ENCODE assay signal across 8 cellular contexts in the genomic region with DNA sequence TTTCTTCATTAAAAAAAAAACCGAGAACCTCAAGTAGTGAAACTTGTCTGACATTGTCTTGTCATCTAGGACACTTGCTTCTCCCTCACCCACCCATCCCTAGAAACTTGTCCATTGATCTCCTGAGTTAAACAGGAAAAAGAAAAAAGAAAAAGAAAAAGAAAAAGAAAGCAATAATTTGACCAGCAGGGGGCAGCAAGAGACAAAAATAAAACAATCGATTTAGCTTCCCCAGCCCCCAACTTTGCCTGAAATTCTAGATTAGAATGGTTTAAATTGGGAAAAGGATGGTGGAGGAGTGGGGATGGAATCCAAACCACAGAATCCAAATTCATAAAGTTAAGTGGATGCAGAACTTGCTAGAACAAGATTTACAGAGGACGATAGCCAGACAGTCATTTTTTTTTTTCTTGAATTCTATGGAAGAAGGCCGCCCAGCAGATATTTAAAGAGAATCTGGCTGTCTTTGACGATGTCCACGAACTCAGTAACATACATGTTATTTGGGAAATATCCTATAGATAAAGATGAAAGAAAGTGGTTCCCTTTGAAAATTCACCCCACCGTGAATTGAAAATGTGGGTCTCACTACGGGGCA.
DNase-seq lines count a peak whose midpoint lies in the region; ATAC-seq and TF ChIP-seq lines count a peak whose summit lies in the region.

No MANE protein-coding gene starts in this region.

- H3K36me3 Mint-ChIP-seq in GM23338 (ENCODE audit: low read depth) = no peaks in the 10 kb centered on the region

- H3K27ac Mint-ChIP-seq in GM23338 = no peak overlapping the region

- H3F3A ChIP-seq in GM23338 (replicated peaks; ENCODE audit: low read depth) = no peaks in the 10 kb centered on the region

- peaks cover 17% of the 10 kb centered on the region; the same call in 1 of the 2 replicates for H3K9me2 ChIP-seq in GM23338 (ENCODE audit: insufficient read depth)

- no peak overlapping the region for H3K4me3 ChIP-seq in GM23338
- no peak overlapping the region for H3K4me3 ChIP-seq in cardiac fibroblast (replicated peaks in 1 of 2; ENCODE audit: low read depth in 2 of 2, low read length in 2 of 2)

- DNase-seq in COLO668 (lab: John Stamatoyannopoulos, UW; ENCODE audit: unreplicated experiment) (peak; percentile 3), GM23338 (ENCODE audit: low spot score) (peak; percentile 80), NCI-H774 (lab: John Stamatoyannopoulos, UW) (peak; percentile 43), cardiac fibroblast (ENCODE audit: low read depth in 2 of 2) (peak; percentile 67 to 69), medulla oblongata (ENCODE audit: extremely low spot score) (peak; percentile 73)

- H3K27ac ChIP-seq in GM23338 (ENCODE audit: low read depth) = no peak overlapping the region

- H3K79me2 ChIP-seq in GM23338 (replicated peaks; ENCODE audit: insufficient read depth) = no peaks in the 10 kb centered on the region

- TF ChIP-seq CTCF in GM23338 (conservative IDR thresholded peaks at IDR 0.05; ENCODE audit: low read depth in 2 of 2) (peak; percentile 62 to 83), cardiac fibroblast (IDR thresholded peaks at IDR 0.05; ENCODE audit: low read depth, low read length) (peak; percentile 32)

- H4K20me1 ChIP-seq in GM23338 (replicated peaks; ENCODE audit: insufficient read depth) = no peaks in the 10 kb centered on the region

- H3K4me2 ChIP-seq in GM23338 = no peak overlapping the region

- no peaks in the 10 kb centered on the region for H3K36me3 ChIP-seq in GM23338 (ENCODE audit: insufficient read depth)

- H2AFZ ChIP-seq in GM23338 = no peak overlapping the region

- H3K9me3 Mint-ChIP-seq in GM23338 = peaks cover 4% of the 10 kb centered on the region; the same call in 2 of the 3 replicates

- H3K4me1 ChIP-seq in GM23338 (ENCODE audit: insufficient read depth) = peaks cover 1% of the 10 kb centered on the region; the same call in 1 of the 2 replicates

- H3K4me3 Mint-ChIP-seq in GM23338 = no peak overlapping the region

- peaks cover 3% of the 10 kb centered on the region for H3K27me3 Mint-ChIP-seq in GM23338 (ENCODE audit: insufficient read depth, low read depth, poor library complexity)

- H3K4me1 Mint-ChIP-seq in GM23338 = peaks cover 12% of the 10 kb centered on the region

- ATAC-seq in GM23338 (no peak; the same call in 2 of the 3 replicates), HG03460 (IDR thresholded peaks at IDR 0.05; ENCODE audit: unreplicated experiment) (no peak), GM18867 (IDR thresholded peaks at IDR 0.05; ENCODE audit: unreplicated experiment) (no peak), HG03571 (IDR thresholded peaks at IDR 0.05; ENCODE audit: unreplicated experiment) (no peak)

- H3K27me3 ChIP-seq in GM23338 (ENCODE audit: insufficient read depth) = no peaks in the 10 kb centered on the region

TF ChIP-seq in GM23338, 12 proteins besides CTCF, POLR2A, EP300 and RAD21:
- no peak for TF ChIP-seq CREB1 (CRISPR knock-in tag; IDR thresholded peaks at IDR 0.05; ENCODE audit: low read depth)
- TF ChIP-seq, protein P1, sequence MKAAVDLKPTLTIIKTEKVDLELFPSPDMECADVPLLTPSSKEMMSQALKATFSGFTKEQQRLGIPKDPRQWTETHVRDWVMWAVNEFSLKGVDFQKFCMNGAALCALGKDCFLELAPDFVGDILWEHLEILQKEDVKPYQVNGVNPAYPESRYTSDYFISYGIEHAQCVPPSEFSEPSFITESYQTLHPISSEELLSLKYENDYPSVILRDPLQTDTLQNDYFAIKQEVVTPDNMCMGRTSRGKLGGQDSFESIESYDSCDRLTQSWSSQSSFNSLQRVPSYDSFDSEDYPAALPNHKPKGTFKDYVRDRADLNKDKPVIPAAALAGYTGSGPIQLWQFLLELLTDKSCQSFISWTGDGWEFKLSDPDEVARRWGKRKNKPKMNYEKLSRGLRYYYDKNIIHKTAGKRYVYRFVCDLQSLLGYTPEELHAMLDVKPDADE (IDR thresholded peaks at IDR 0.05) = no peak
- TF ChIP-seq NANOG (IDR thresholded peaks at IDR 0.05; ENCODE audit: borderline replicate concordance) = no peak
- TF ChIP-seq POLR2AphosphoS5 (IDR thresholded peaks at IDR 0.05; ENCODE audit: low read depth) = no peak
- TF ChIP-seq ZNF331 (CRISPR knock-in tag; IDR thresholded peaks at IDR 0.05; ENCODE audit: low read depth) = no peak
- TF ChIP-seq, protein P2, sequence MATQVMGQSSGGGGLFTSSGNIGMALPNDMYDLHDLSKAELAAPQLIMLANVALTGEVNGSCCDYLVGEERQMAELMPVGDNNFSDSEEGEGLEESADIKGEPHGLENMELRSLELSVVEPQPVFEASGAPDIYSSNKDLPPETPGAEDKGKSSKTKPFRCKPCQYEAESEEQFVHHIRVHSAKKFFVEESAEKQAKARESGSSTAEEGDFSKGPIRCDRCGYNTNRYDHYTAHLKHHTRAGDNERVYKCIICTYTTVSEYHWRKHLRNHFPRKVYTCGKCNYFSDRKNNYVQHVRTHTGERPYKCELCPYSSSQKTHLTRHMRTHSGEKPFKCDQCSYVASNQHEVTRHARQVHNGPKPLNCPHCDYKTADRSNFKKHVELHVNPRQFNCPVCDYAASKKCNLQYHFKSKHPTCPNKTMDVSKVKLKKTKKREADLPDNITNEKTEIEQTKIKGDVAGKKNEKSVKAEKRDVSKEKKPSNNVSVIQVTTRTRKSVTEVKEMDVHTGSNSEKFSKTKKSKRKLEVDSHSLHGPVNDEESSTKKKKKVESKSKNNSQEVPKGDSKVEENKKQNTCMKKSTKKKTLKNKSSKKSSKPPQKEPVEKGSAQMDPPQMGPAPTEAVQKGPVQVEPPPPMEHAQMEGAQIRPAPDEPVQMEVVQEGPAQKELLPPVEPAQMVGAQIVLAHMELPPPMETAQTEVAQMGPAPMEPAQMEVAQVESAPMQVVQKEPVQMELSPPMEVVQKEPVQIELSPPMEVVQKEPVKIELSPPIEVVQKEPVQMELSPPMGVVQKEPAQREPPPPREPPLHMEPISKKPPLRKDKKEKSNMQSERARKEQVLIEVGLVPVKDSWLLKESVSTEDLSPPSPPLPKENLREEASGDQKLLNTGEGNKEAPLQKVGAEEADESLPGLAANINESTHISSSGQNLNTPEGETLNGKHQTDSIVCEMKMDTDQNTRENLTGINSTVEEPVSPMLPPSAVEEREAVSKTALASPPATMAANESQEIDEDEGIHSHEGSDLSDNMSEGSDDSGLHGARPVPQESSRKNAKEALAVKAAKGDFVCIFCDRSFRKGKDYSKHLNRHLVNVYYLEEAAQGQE (IDR thresholded peaks at IDR 0.05; ENCODE audit: unreplicated experiment) = no peak
- TF ChIP-seq EZH2phosphoT487 (IDR thresholded peaks at IDR 0.05; ENCODE audit: unreplicated experiment) = no peak
- TF ChIP-seq STAT1 (IDR thresholded peaks at IDR 0.05; ENCODE audit: unreplicated experiment) = no peak
- no peak for TF ChIP-seq EZH2 (IDR thresholded peaks at IDR 0.05; ENCODE audit: low read depth, unreplicated experiment)
- no peak for TF ChIP-seq ZNF114 (CRISPR knock-in tag; IDR thresholded peaks at IDR 0.05)

Comparison
In these comparisons a context has a peak if more than half of its experiments do, and no peak if none do; other contexts are left out.
1. DNase-seq: peak in every context shown above with its lines; median percentile 80 in GM23338; 73 in medulla oblongata; 68 in cardiac fibroblast; 43 in NCI-H774; 3 in COLO668.